21 cellular contexts compared by ENCODE assay signal in genomic region chr9:91503650-91504007, GRCh38.
DNase-seq lines count a peak whose midpoint lies in the region; ATAC-seq and TF ChIP-seq lines count a peak whose summit lies in the region.
"Had no signal": no experiment of that assay in that cellular context is flagged by ENCODE, and none has a peak within 500 bp of the region (broad histone marks: within the 10 kb centered on the region; RNA-seq: fewer than 3 reads in every experiment).

No MANE protein-coding gene starts in this region.

- H3K9me3 Mint-ChIP-seq in CD4-positive, alpha-beta memory T cell = no peaks in the 10 kb centered on the region
- no peaks in the 10 kb centered on the region for H3K9me3 Mint-ChIP-seq in natural killer cell
- H3K9me3 Mint-ChIP-seq: stimulated activated naive CD8-positive, alpha-beta T cell treated with anti-CD3 and anti-CD28 coated beads, Interleukin-15, Interleukin-2, amounts not matched to agents 100 ng/mL and 50 ng/mL, for 24 hours; T-helper 2 cell treated with Interferon-gamma antibody and Interleukin-4, amounts not matched to agents 5 μg/mL and 100 μg/mL, for 36 hours; type B pancreatic cell had no signal

- no peaks in the 10 kb centered on the region for H3K79me2 ChIP-seq in fibroblast of lung (ENCODE audit: control insufficient read depth, insufficient read depth, low read length)

- DNase-seq in GDM1 (lab: John Stamatoyannopoulos, UW) = peak; percentile 6
- DNase-seq in MV-4-11 (lab: John Stamatoyannopoulos, UW) = peak; percentile 81
- peak; percentile 21 to 34 for DNase-seq in fibroblast of lung (ENCODE audit: low read depth in 2 of 2)
- no peak for DNase-seq in CD4-positive, alpha-beta memory T cell
- no peak for DNase-seq in natural killer cell
- no peak for DNase-seq in NCI-H526 (lab: John Stamatoyannopoulos, UW)
- DNase-seq: activated CD4-positive, CD25-positive, alpha-beta regulatory T cell treated with anti-CD3 and anti-CD28 coated beads, Interleukin-2, amount 50 U/mL, for 72 hours; activated gamma-delta T cell treated with Interleukin-2 at 50 U/mL for 16 hours; COR-L47; foreskin fibroblast; HCEC 1CT; KBM-7; NCI-H1417; NCI-H526 treated with DMSO at 0.1 percent for 48 hours; nucleus accumbens; right cardiac atrium had no signal

- H3K27me3 ChIP-seq in fibroblast of lung (ENCODE audit: control insufficient read depth, insufficient read depth, low read length) (no peaks in the 10 kb centered on the region), neutrophil (peaks cover 5% of the 10 kb centered on the region)
- H3K27me3 ChIP-seq in CD4-positive, alpha-beta memory T cell (ENCODE audit: insufficient read depth, low read length) = no peaks in the 10 kb centered on the region

- no peak overlapping the region for H3K4me3 ChIP-seq in fibroblast of lung (replicated peaks in 1 of 4; ENCODE audit: control extremely low read depth in 1 of 4, insufficient read depth in 1 of 4, low read depth in 3 of 4, low read length in 4 of 4)
- peak overlapping the region in 1 of 2 experiments; percentile 21 for H3K4me3 ChIP-seq in neutrophil (ENCODE audit: low read depth in 1 of 2, low read length in 1 of 2)
- no peak overlapping the region for H3K4me3 ChIP-seq in CD4-positive, alpha-beta memory T cell (ENCODE audit: low read length in 2 of 2)

- H3K4me1 ChIP-seq in fibroblast of lung (ENCODE audit: control insufficient read depth, extremely low read depth, insufficient read depth, low read length) (peaks cover 2% of the 10 kb centered on the region), neutrophil (ENCODE audit: control insufficient read depth in 1 of 2, insufficient read depth in 1 of 2, low read depth in 1 of 2, low read length in 1 of 2) (no peaks in the 10 kb centered on the region)
- H3K4me1 ChIP-seq in CD4-positive, alpha-beta memory T cell (ENCODE audit: insufficient read depth, low read length) = no peaks in the 10 kb centered on the region

- no peak for ATAC-seq in natural killer cell
- ATAC-seq: Panc1, right cardiac atrium had no signal

- no peak overlapping the region for H3K4me3 Mint-ChIP-seq in CD4-positive, alpha-beta memory T cell
- H3K4me3 Mint-ChIP-seq in natural killer cell = no peak overlapping the region
- H3K4me3 Mint-ChIP-seq: stimulated activated naive CD8-positive, alpha-beta T cell treated with anti-CD3 and anti-CD28 coated beads, Interleukin-15, Interleukin-2, amounts not matched to agents 100 ng/mL and 50 ng/mL, for 24 hours; T-helper 2 cell treated with Interferon-gamma antibody and Interleukin-4, amounts not matched to agents 5 μg/mL and 100 μg/mL, for 36 hours; type B pancreatic cell had no signal

- no peaks in the 10 kb centered on the region for H3K4me1 Mint-ChIP-seq in CD4-positive, alpha-beta memory T cell
- H3K4me1 Mint-ChIP-seq in natural killer cell = no peaks in the 10 kb centered on the region

- H3K36me3 Mint-ChIP-seq in CD4-positive, alpha-beta memory T cell = no peaks in the 10 kb centered on the region
- no peaks in the 10 kb centered on the region for H3K36me3 Mint-ChIP-seq in natural killer cell
- H3K36me3 Mint-ChIP-seq: type B pancreatic cell had no signal

- POLR2A ChIA-PET in CD4-positive, alpha-beta memory T cell (lab: Charles Lee; ENCODE audit: partially characterized antibody) = no interaction called here

- H3K4me2 ChIP-seq in fibroblast of lung (ENCODE audit: extremely low read depth, insufficient read depth, low read length) = no peak overlapping the region

- no peak overlapping the region for H2AFZ ChIP-seq in fibroblast of lung (ENCODE audit: low read length)

- CTCF ChIA-PET in CD4-positive, alpha-beta memory T cell (lab: Charles Lee; ENCODE audit: partially characterized antibody) = no interaction called here

- TF ChIP-seq CTCF in fibroblast of lung (conservative IDR thresholded peaks at IDR 0.05 in 1 of 2, IDR thresholded peaks at IDR 0.05 in 1 of 2; ENCODE audit: low read depth in 1 of 2, low read length in 2 of 2) (no peak), neutrophil (IDR thresholded peaks at IDR 0.05) (no peak), natural killer cell (IDR thresholded peaks at IDR 0.05) (no peak)

- H3K27ac ChIP-seq in fibroblast of lung (ENCODE audit: insufficient read depth, low read length) (no peak overlapping the region), neutrophil (peak overlapping the region; percentile 47)
- no peak overlapping the region for H3K27ac ChIP-seq in CD4-positive, alpha-beta memory T cell (ENCODE audit: low read depth, low read length)

- H3K36me3 ChIP-seq in fibroblast of lung (ENCODE audit: control insufficient read depth, insufficient read depth, low read length) (no peaks in the 10 kb centered on the region), neutrophil (no peaks in the 10 kb centered on the region)
- no peaks in the 10 kb centered on the region for H3K36me3 ChIP-seq in CD4-positive, alpha-beta memory T cell (ENCODE audit: insufficient read depth, low read length)

- no peaks in the 10 kb centered on the region for H4K20me1 ChIP-seq in fibroblast of lung (ENCODE audit: control insufficient read depth, extremely low read depth, insufficient read depth, low read length)

- H3K9me3 ChIP-seq in fibroblast of lung (ENCODE audit: control insufficient read depth, insufficient read depth, low read depth, low read length) (no peaks in the 10 kb centered on the region), neutrophil (no peaks in the 10 kb centered on the region)
- H3K9me3 ChIP-seq in CD4-positive, alpha-beta memory T cell (ENCODE audit: control insufficient read depth in 1 of 2, low read length in 2 of 2) = no peaks in the 10 kb centered on the region

- H3K27me3 Mint-ChIP-seq in CD4-positive, alpha-beta memory T cell = peaks cover 12 to 13% of the 10 kb centered on the region in 2 donors
- H3K27me3 Mint-ChIP-seq in natural killer cell (ENCODE audit: low read depth in 2 of 2) = peaks cover 0 to 7% of the 10 kb centered on the region in 2 donors
- H3K27me3 Mint-ChIP-seq: type B pancreatic cell had no signal

- no peak overlapping the region for H3K27ac Mint-ChIP-seq in CD4-positive, alpha-beta memory T cell
- no peak overlapping the region for H3K27ac Mint-ChIP-seq in natural killer cell
- H3K27ac Mint-ChIP-seq: stimulated activated naive CD8-positive, alpha-beta T cell treated with anti-CD3 and anti-CD28 coated beads, Interleukin-15, Interleukin-2, amounts not matched to agents 100 ng/mL and 50 ng/mL, for 24 hours; T-helper 2 cell treated with Interferon-gamma antibody and Interleukin-4, amounts not matched to agents 5 μg/mL and 100 μg/mL, for 36 hours; type B pancreatic cell had no signal

- intact Hi-C loops in CD4-positive, alpha-beta memory T cell (cut with micrococcal nuclease) = no loop called here
- intact Hi-C loops in natural killer cell (cut with micrococcal nuclease) = no loop called here

- H3K9ac ChIP-seq in fibroblast of lung (ENCODE audit: insufficient read depth, low read length) = no peak overlapping the region

Comparison
In these comparisons a context has a peak if more than half of its experiments do, and no peak if none do; other contexts are left out.
1. DNase-seq: peak in GDM1 (single experiment), MV-4-11 (single experiment) and fibroblast of lung (2 of 2); none in CD4-positive, alpha-beta memory T cell (0 of 5), natural killer cell (single experiment) and NCI-H526 (0 of 2).